Comparison of ENCODE assay signal across 8 cellular contexts in genomic region chr1:212285685-212286436, GRCh38. TPM values are rescaled to one million over a fixed set of nuclear protein-coding genes. Genes with fewer than 3 reads are reported as not detected.
DNase-seq lines count a peak whose midpoint lies in the region; TF ChIP-seq lines count a peak whose summit lies in the region.

No MANE protein-coding gene starts in this region.

- in situ Hi-C loops in astrocyte of the spinal cord (cut with HindIII; ENCODE audit: low sequenced_read_pairs), result no loop called here

- TF ChIP-seq CTCF in GM12864 (IDR thresholded peaks at IDR 0.05; ENCODE audit: low read depth, low read length, missing control alignments) (no peak), astrocyte of the spinal cord (IDR thresholded peaks at IDR 0.05; ENCODE audit: low read depth, low read length) (no peak)

- H3K27me3 ChIP-seq in H7 (ENCODE audit: control insufficient read depth, insufficient read depth, low read length), result no peaks in the 10 kb centered on the region
- H3K27me3 ChIP-seq in MG63, result no peaks in the 10 kb centered on the region

- H3K36me3 ChIP-seq in H7 (replicated peaks; ENCODE audit: control insufficient read depth, insufficient read depth, low read length) (no peaks in the 10 kb centered on the region), MG63 (no peaks in the 10 kb centered on the region)

- H3K9me3 ChIP-seq in MG63, result no peaks in the 10 kb centered on the region

- peak overlapping the region; percentile 79 for H3K4me3 ChIP-seq in GM12864 (ENCODE audit: low read depth, low read length)
- peak overlapping the region; percentile 80 for H3K4me3 ChIP-seq in H7 (ENCODE audit: insufficient read depth, low read depth, low read length)
- H3K4me3 ChIP-seq in MG63, result peak overlapping the region; percentile 91
- peak overlapping the region; percentile 78 for H3K4me3 ChIP-seq in astrocyte of the spinal cord (ENCODE audit: low read depth, low read length)

- peak; percentile 31 for DNase-seq in GM12864 (ENCODE audit: low read depth)
- DNase-seq in H7, result peak; percentile 70
- DNase-seq in MG63, result peak; percentile 67
- peak; percentile 60 for DNase-seq in T-helper 9 cell
- peak; percentile 55 for DNase-seq in astrocyte of the spinal cord (ENCODE audit: low read depth, low spot score)
- peak; percentile 37 for DNase-seq in iPS-NIHi7 (ENCODE audit: extremely low spot score)
- peak; percentile 40 to 63 (median 54) for DNase-seq in stimulated activated CD4-positive, alpha-beta T cell treated with anti-CD3 and anti-CD28 coated beads, Interleukin-12 subunit alpha, Interleukin-12 subunit beta, amount 100 ng/mL, for 48 hours (ENCODE audit: low read depth in 2 of 3, low spot score in 1 of 3)
- no peak for DNase-seq in pons (ENCODE audit: low spot score)

RNA-seq across cellular contexts. Expression of gene PPP2R5A, which starts 0.7 kb away (rescaled TPM):
- total RNA-seq in H7 (2014; rRNA removed; shearing (Covaris generic)), result 65.3 and 72.5 TPM in 2 replicates
- total RNA-seq in MG63 (2014; rRNA removed; shearing (Covaris generic); ENCODE audit: low replicate concordance), result 23.6 and 40.7 TPM in 2 replicates
